In the genomic region with DNA sequence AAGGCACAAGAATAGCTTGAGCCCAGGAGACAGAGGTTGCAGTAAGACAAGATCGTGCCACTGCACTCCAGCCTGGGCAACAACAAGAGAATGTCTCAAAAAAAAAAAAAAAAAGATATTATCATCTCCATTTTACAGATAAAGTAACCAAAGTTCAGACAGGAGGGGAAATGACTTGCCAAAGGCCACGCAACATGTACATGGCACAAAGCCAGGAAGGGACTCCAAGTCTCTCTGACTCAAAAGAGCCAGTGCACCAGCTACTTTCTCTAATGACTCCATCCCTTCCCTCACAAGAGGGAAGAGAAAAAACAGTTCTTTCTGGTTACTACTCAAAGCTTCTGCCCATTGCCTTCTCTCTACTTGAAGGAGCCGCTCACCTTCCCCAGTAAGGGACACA, we compare ENCODE assay signal across 21 cellular contexts. TPM values are rescaled to one million over a fixed set of nuclear protein-coding genes. Genes with fewer than 3 reads are reported as not detected.
DNase-seq lines count a peak whose midpoint lies in the region; ATAC-seq, FAIRE-seq and TF ChIP-seq lines count a peak whose summit lies in the region.
"Had no signal": no experiment of that assay in that cellular context is flagged by ENCODE, and none has a peak within 500 bp of the region (broad histone marks: within the 10 kb centered on the region; RNA-seq: fewer than 3 reads in every experiment).

No MANE protein-coding gene starts in this region.

- H3K27ac ChIP-seq in breast epithelium (no peak overlapping the region), small intestine (ENCODE audit: low read depth in 1 of 2, low read length in 1 of 2) (no peak overlapping the region)
- H3K27ac ChIP-seq: sigmoid colon, uterus had no signal

- peaks cover 26% of the 10 kb centered on the region for H3K4me1 Mint-ChIP-seq in MCF 10A (ENCODE audit: insufficient read depth, unreplicated experiment)
- H3K4me1 Mint-ChIP-seq in endothelial cell (ENCODE audit: unreplicated experiment): peaks cover 43% of the 10 kb centered on the region
- H3K4me1 Mint-ChIP-seq in T-cell: peaks cover 0 to 3% (median 0%) of the 10 kb centered on the region in 3 donors

- DNase-seq in MCF 10A (ENCODE audit: unreplicated experiment): peak; percentile 62
- no peak for DNase-seq in breast epithelium (ENCODE audit: low spot score in 2 of 2)
- peak; percentile 68 for DNase-seq in OCI-M1 (lab: John Stamatoyannopoulos, UW)
- no peak for DNase-seq in endothelial cell (ENCODE audit: low spot score)
- DNase-seq in small intestine: peak; percentile 86
- DNase-seq in foreskin fibroblast: no peak
- no peak for DNase-seq in medulla oblongata (ENCODE audit: extremely low spot score)
- DNase-seq in T-cell: no peak
- DNase-seq: activated CD4-positive, alpha-beta T cell treated with anti-CD3 and anti-CD28 coated beads for 1 hour; glutamatergic neuron; NCI-H2081; NCI-H510A; SIG-M5; sigmoid colon; stimulated activated CD4-positive, alpha-beta T cell treated with anti-CD3 and anti-CD28 coated beads, Interleukin-4, amount 100 ng/mL, for 1 hour; substantia nigra; uterus had no signal

- 54 to 70% (median 62%) methylated on average over 3 of the region's 3 CpGs for WGBS in small intestine, 3 donors

- POLR2A ChIA-PET in MCF 10A (lab: Yijun Ruan, JAX): interaction anchor here (0.5 to 1.8 kb wide), 8 partner anchors 8 to 514 kb away, joined by 3 to 5 read pairs (median 4); no protein-coding TSS in a partner anchor
- POLR2A ChIA-PET in T-cell (lab: Charles Lee): no interaction called here

- BruUV-seq in MCF 10A (replicated peaks; lab: Mats Ljungman, UMichigan): no TSS peak

- H3K9me3 ChIP-seq in breast epithelium: no peaks in the 10 kb centered on the region
- no peaks in the 10 kb centered on the region for H3K9me3 ChIP-seq in small intestine (ENCODE audit: control insufficient read depth, low read depth)
- H3K9me3 ChIP-seq: HAP-1, sigmoid colon, uterus had no signal

- H3K27ac Mint-ChIP-seq in MCF 10A (ENCODE audit: low read depth, unreplicated experiment) (no peak overlapping the region), endothelial cell (ENCODE audit: unreplicated experiment) (peak overlapping the region; percentile 68), T-cell (no peak overlapping the region)
- H3K27ac Mint-ChIP-seq: activated naive CD4-positive, alpha-beta T cell treated with anti-CD3 and anti-CD28 coated beads, Interleukin-2, amount 50 U/mL, for 24 hours; dendritic cell treated with granulocyte-macrophage colony-stimulating factor and Interleukin-4, amounts not matched to agents 40 ng/mL and 50 ng/mL, for 4 days; T-helper 2 cell treated with Interferon-gamma antibody and Interleukin-4, amounts not matched to agents 5 μg/mL and 100 μg/mL, for 36 hours had no signal

- no peak for ATAC-seq in T-cell (replicated peaks in 1 of 4)

- no peak for TF ChIP-seq POLR2A in breast epithelium (IDR thresholded peaks at IDR 0.05)

- no peak overlapping the region for H3K4me3 Mint-ChIP-seq in MCF 10A (ENCODE audit: unreplicated experiment)
- H3K4me3 Mint-ChIP-seq in endothelial cell (ENCODE audit: unreplicated experiment): no peak overlapping the region
- H3K4me3 Mint-ChIP-seq in T-cell: no peak overlapping the region
- H3K4me3 Mint-ChIP-seq: activated naive CD4-positive, alpha-beta T cell treated with anti-CD3 and anti-CD28 coated beads, Interleukin-2, amount 50 U/mL, for 24 hours; dendritic cell treated with granulocyte-macrophage colony-stimulating factor and Interleukin-4, amounts not matched to agents 40 ng/mL and 50 ng/mL, for 4 days; T-helper 2 cell treated with Interferon-gamma antibody and Interleukin-4, amounts not matched to agents 5 μg/mL and 100 μg/mL, for 36 hours had no signal

- H3K9me3 Mint-ChIP-seq in MCF 10A (ENCODE audit: unreplicated experiment) (no peaks in the 10 kb centered on the region), endothelial cell (ENCODE audit: unreplicated experiment) (no peaks in the 10 kb centered on the region), T-cell (no peaks in the 10 kb centered on the region)
- H3K9me3 Mint-ChIP-seq: activated naive CD4-positive, alpha-beta T cell treated with anti-CD3 and anti-CD28 coated beads, Interleukin-2, amount 50 U/mL, for 24 hours; dendritic cell treated with granulocyte-macrophage colony-stimulating factor and Interleukin-4, amounts not matched to agents 40 ng/mL and 50 ng/mL, for 4 days; T-helper 2 cell treated with Interferon-gamma antibody and Interleukin-4, amounts not matched to agents 5 μg/mL and 100 μg/mL, for 36 hours had no signal

- H3K36me3 Mint-ChIP-seq in MCF 10A (ENCODE audit: insufficient read depth, unreplicated experiment) (peaks cover 11% of the 10 kb centered on the region), endothelial cell (ENCODE audit: low read depth, unreplicated experiment) (peaks cover 6% of the 10 kb centered on the region), T-cell (peaks cover 2% of the 10 kb centered on the region)

- no peaks in the 10 kb centered on the region for H3K36me3 ChIP-seq in breast epithelium
- no peaks in the 10 kb centered on the region for H3K36me3 ChIP-seq in small intestine (ENCODE audit: control insufficient read depth in 2 of 2, insufficient read depth in 2 of 2, low read length in 2 of 2)
- H3K36me3 ChIP-seq: HAP-1, sigmoid colon, uterus had no signal

- no peak for TF ChIP-seq CTCF in MCF 10A (IDR thresholded peaks at IDR 0.05; ENCODE audit: unreplicated experiment)
- TF ChIP-seq CTCF in breast epithelium (IDR thresholded peaks at IDR 0.05): no peak
- TF ChIP-seq CTCF in endothelial cell (IDR thresholded peaks at IDR 0.05; ENCODE audit: unreplicated experiment): no peak
- no peak for TF ChIP-seq CTCF in foreskin fibroblast (IDR thresholded peaks at IDR 0.05; ENCODE audit: low read depth, low read length)

- no peak for FAIRE-seq in small intestine (lab: Jason Lieb, UNC)

- H3K4me3 ChIP-seq in breast epithelium (no peak overlapping the region), small intestine (ENCODE audit: low read depth in 1 of 2, low read length in 2 of 2) (no peak overlapping the region), foreskin fibroblast (ENCODE audit: low read depth in 1 of 2, low read length in 2 of 2) (no peak overlapping the region)
- H3K4me3 ChIP-seq: HAP-1, sigmoid colon, uterus had no signal

- intact Hi-C loops in MCF 10A (cut with micrococcal nuclease): no loop called here
- intact Hi-C loops in breast epithelium (cut with DNase I; ENCODE audit: low total_unique reads): no loop called here

- no peaks in the 10 kb centered on the region for H3K4me1 ChIP-seq in breast epithelium
- H3K4me1 ChIP-seq in small intestine (ENCODE audit: control insufficient read depth in 2 of 2, insufficient read depth in 1 of 2, low read depth in 1 of 2, low read length in 1 of 2): peaks cover 0 to 5% of the 10 kb centered on the region in 2 donors
- H3K4me1 ChIP-seq: HAP-1 had no signal

- H3K27me3 ChIP-seq in breast epithelium (no peaks in the 10 kb centered on the region), small intestine (ENCODE audit: control insufficient read depth in 2 of 2, insufficient read depth in 2 of 2, low read length in 2 of 2) (no peaks in the 10 kb centered on the region)
- H3K27me3 ChIP-seq: sigmoid colon, uterus had no signal

- no peaks in the 10 kb centered on the region for H3K27me3 Mint-ChIP-seq in MCF 10A (ENCODE audit: insufficient read depth, unreplicated experiment)
- H3K27me3 Mint-ChIP-seq in endothelial cell (ENCODE audit: unreplicated experiment): peaks cover 5% of the 10 kb centered on the region
- H3K27me3 Mint-ChIP-seq in T-cell: no peaks in the 10 kb centered on the region
- H3K27me3 Mint-ChIP-seq: activated naive CD4-positive, alpha-beta T cell treated with anti-CD3 and anti-CD28 coated beads, Interleukin-2, amount 50 U/mL, for 24 hours; dendritic cell treated with granulocyte-macrophage colony-stimulating factor and Interleukin-4, amounts not matched to agents 40 ng/mL and 50 ng/mL, for 4 days had no signal

- CTCF ChIA-PET in MCF 10A (lab: Yijun Ruan, JAX): interaction anchor here (0.7 to 1.9 kb wide), 3 partner anchors 16 to 126 kb away, joined by 3 to 6 read pairs (median 3); no protein-coding TSS in a partner anchor
- CTCF ChIA-PET in T-cell (lab: Charles Lee): interaction anchor here in 1 of 2 donors (0.6 kb wide), 1 partner anchor 93 kb away, joined by 3 read pairs; no protein-coding TSS in a partner anchor

RNA-seq across cellular contexts. Expression of gene SIL1, which starts 34.1 kb away (rescaled TPM):
- 114 and 175 TPM in 2 replicates for total RNA-seq in MCF 10A (2022)
- 10 to 100 TPM; 29.9 to 63.9 (median 48.2) TPM for total RNA-seq in breast epithelium
- total RNA-seq in endothelial cell (ENCODE audit: unreplicated experiment): 35.6 TPM
- polyA plus RNA-seq in small intestine: 10 to 100 TPM; 21.6 to 68.2 (median 30.2) TPM
- total RNA-seq in T-cell: 10 to 100 TPM; 14.2 to 16.5 (median 15.8) TPM

Comparison
In these comparisons a context has a peak if more than half of its experiments do, and no peak if none do; other contexts are left out.
1. DNase-seq: peak in MCF 10A (single experiment), OCI-M1 (single experiment) and small intestine (single experiment); none in breast epithelium (0 of 2), endothelial cell (single experiment), foreskin fibroblast (0 of 2), medulla oblongata (single experiment) and T-cell (0 of 34).